1 cellular context compared by ENCODE assay signal in the genomic region with DNA sequence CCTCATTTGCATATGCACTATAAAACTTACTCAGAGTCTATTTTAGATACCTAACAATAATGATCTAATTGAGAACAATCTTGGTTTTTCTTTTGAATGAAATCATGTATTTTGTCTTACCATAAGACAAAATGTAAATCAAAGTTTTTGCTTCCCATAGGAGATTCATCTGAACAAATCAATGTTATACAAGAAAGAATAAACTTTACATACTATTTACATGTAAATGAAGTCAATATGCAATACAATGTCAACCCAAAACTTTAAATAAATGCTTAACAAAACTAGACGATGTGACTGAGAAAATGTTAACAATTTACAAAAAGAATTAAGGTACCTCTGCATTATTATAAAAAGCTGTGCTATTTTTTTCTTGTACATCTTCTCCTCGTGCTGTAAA.
A peak's percentile ranks its signal among the peaks of the same experiment; 100 is the strongest.
TF ChIP-seq lines count a peak whose summit lies in the region.

No MANE protein-coding gene starts in this region.

TF ChIP-seq in H1, 55 proteins besides CTCF, POLR2A, EP300 and RAD21:
- TF ChIP-seq, protein P1, sequence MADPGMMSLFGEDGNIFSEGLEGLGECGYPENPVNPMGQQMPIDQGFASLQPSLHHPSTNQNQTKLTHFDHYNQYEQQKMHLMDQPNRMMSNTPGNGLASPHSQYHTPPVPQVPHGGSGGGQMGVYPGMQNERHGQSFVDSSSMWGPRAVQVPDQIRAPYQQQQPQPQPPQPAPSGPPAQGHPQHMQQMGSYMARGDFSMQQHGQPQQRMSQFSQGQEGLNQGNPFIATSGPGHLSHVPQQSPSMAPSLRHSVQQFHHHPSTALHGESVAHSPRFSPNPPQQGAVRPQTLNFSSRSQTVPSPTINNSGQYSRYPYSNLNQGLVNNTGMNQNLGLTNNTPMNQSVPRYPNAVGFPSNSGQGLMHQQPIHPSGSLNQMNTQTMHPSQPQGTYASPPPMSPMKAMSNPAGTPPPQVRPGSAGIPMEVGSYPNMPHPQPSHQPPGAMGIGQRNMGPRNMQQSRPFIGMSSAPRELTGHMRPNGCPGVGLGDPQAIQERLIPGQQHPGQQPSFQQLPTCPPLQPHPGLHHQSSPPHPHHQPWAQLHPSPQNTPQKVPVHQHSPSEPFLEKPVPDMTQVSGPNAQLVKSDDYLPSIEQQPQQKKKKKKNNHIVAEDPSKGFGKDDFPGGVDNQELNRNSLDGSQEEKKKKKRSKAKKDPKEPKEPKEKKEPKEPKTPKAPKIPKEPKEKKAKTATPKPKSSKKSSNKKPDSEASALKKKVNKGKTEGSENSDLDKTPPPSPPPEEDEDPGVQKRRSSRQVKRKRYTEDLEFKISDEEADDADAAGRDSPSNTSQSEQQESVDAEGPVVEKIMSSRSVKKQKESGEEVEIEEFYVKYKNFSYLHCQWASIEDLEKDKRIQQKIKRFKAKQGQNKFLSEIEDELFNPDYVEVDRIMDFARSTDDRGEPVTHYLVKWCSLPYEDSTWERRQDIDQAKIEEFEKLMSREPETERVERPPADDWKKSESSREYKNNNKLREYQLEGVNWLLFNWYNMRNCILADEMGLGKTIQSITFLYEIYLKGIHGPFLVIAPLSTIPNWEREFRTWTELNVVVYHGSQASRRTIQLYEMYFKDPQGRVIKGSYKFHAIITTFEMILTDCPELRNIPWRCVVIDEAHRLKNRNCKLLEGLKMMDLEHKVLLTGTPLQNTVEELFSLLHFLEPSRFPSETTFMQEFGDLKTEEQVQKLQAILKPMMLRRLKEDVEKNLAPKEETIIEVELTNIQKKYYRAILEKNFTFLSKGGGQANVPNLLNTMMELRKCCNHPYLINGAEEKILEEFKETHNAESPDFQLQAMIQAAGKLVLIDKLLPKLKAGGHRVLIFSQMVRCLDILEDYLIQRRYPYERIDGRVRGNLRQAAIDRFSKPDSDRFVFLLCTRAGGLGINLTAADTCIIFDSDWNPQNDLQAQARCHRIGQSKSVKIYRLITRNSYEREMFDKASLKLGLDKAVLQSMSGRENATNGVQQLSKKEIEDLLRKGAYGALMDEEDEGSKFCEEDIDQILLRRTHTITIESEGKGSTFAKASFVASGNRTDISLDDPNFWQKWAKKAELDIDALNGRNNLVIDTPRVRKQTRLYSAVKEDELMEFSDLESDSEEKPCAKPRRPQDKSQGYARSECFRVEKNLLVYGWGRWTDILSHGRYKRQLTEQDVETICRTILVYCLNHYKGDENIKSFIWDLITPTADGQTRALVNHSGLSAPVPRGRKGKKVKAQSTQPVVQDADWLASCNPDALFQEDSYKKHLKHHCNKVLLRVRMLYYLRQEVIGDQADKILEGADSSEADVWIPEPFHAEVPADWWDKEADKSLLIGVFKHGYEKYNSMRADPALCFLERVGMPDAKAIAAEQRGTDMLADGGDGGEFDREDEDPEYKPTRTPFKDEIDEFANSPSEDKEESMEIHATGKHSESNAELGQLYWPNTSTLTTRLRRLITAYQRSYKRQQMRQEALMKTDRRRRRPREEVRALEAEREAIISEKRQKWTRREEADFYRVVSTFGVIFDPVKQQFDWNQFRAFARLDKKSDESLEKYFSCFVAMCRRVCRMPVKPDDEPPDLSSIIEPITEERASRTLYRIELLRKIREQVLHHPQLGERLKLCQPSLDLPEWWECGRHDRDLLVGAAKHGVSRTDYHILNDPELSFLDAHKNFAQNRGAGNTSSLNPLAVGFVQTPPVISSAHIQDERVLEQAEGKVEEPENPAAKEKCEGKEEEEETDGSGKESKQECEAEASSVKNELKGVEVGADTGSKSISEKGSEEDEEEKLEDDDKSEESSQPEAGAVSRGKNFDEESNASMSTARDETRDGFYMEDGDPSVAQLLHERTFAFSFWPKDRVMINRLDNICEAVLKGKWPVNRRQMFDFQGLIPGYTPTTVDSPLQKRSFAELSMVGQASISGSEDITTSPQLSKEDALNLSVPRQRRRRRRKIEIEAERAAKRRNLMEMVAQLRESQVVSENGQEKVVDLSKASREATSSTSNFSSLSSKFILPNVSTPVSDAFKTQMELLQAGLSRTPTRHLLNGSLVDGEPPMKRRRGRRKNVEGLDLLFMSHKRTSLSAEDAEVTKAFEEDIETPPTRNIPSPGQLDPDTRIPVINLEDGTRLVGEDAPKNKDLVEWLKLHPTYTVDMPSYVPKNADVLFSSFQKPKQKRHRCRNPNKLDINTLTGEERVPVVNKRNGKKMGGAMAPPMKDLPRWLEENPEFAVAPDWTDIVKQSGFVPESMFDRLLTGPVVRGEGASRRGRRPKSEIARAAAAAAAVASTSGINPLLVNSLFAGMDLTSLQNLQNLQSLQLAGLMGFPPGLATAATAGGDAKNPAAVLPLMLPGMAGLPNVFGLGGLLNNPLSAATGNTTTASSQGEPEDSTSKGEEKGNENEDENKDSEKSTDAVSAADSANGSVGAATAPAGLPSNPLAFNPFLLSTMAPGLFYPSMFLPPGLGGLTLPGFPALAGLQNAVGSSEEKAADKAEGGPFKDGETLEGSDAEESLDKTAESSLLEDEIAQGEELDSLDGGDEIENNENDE (IDR thresholded peaks at IDR 0.05; ENCODE audit: insufficient replicate concordance, low read length): peak; percentile 57
- no peak for TF ChIP-seq EGR1 (IDR thresholded peaks at IDR 0.05; ENCODE audit: borderline replicate concordance, low read depth, low read length)
TF ChIP-seq in H1: peak in this region for 1.
